In genomic region chr1:22646359-22646758, GRCh38 we compare ENCODE assay signal across 23 cellular contexts. TPM values are rescaled to one million over a fixed set of nuclear protein-coding genes. Genes with fewer than 3 reads are reported as not detected.
DNase-seq lines count a peak whose midpoint lies in the region; ATAC-seq, FAIRE-seq and TF ChIP-seq lines count a peak whose summit lies in the region.
"Had no signal": no experiment of that assay in that cellular context is flagged by ENCODE, and none has a peak within 500 bp of the region (broad histone marks: within the 10 kb centered on the region; RNA-seq: fewer than 3 reads in every experiment).

No MANE protein-coding gene starts in this region.

- H3K4me3 ChIP-seq in fibroblast of pulmonary artery (replicated peaks; ENCODE audit: low read depth, low read length): no peak overlapping the region
- peak overlapping the region; percentile 15 for H3K4me3 ChIP-seq in psoas muscle

- no peaks in the 10 kb centered on the region for H3K36me3 ChIP-seq in psoas muscle (ENCODE audit: insufficient read depth in 1 of 2, low read depth in 1 of 2)
- H3K36me3 ChIP-seq: BE2C had no signal

- no peak overlapping the region for H3K27ac ChIP-seq in psoas muscle

- no peaks in the 10 kb centered on the region for H3K36me3 Mint-ChIP-seq in activated naive CD8-positive, alpha-beta T cell treated with anti-CD3 and anti-CD28 coated beads, Interleukin-2, amount 50 U/mL, for 24 hours (ENCODE audit: low read depth)

- no peak for TF ChIP-seq CTCF in fibroblast of pulmonary artery (IDR thresholded peaks at IDR 0.05; ENCODE audit: low read length, missing control alignments)
- TF ChIP-seq CTCF in psoas muscle (IDR thresholded peaks at IDR 0.05): no peak

- intact Hi-C loops in psoas muscle (cut with DNase I): no loop called here

- no peaks in the 10 kb centered on the region for H3K4me1 Mint-ChIP-seq in activated naive CD8-positive, alpha-beta T cell treated with anti-CD3 and anti-CD28 coated beads, Interleukin-2, amount 50 U/mL, for 24 hours

- no peak overlapping the region for H3K27ac Mint-ChIP-seq in activated naive CD8-positive, alpha-beta T cell treated with anti-CD3 and anti-CD28 coated beads, Interleukin-2, amount 50 U/mL, for 24 hours
- H3K27ac Mint-ChIP-seq: CD4-positive, alpha-beta T cell had no signal

- no peaks in the 10 kb centered on the region for H3K9me3 Mint-ChIP-seq in activated naive CD8-positive, alpha-beta T cell treated with anti-CD3 and anti-CD28 coated beads, Interleukin-2, amount 50 U/mL, for 24 hours
- H3K9me3 Mint-ChIP-seq: CD4-positive, alpha-beta T cell had no signal

- peaks cover 7% of the 10 kb centered on the region for H3K27me3 Mint-ChIP-seq in activated naive CD8-positive, alpha-beta T cell treated with anti-CD3 and anti-CD28 coated beads, Interleukin-2, amount 50 U/mL, for 24 hours

- peak; percentile 58 for DNase-seq in CD1c-positive myeloid dendritic cell (ENCODE audit: extremely low spot score)
- DNase-seq in amniotic epithelial cell (ENCODE audit: low read depth): peak; percentile 7
- DNase-seq in fibroblast of pulmonary artery (ENCODE audit: low read depth): peak; percentile 6
- no peak for DNase-seq in psoas muscle
- no peak for DNase-seq in activated naive CD8-positive, alpha-beta T cell treated with anti-CD3 and anti-CD28 coated beads, Interleukin-2, amount 50 U/mL, for 24 hours
- no peak for DNase-seq in urothelium cell line (ENCODE audit: low spot score)
- no peak for DNase-seq in NK-92 treated with Interleukin-12 subunit alpha and Interleukin-12 subunit beta, amount 100 ng/mL, for 24 hours (lab: John Stamatoyannopoulos, UW)
- DNase-seq: BE2C; Caco-2; CD4-positive, alpha-beta T cell; GDM1; MM.1S; NCI-H1092 treated with DMSO at 0.1 percent for 48 hours; NCI-H146; NCI-H2029 treated with DMSO at 0.1 percent for 48 hours; NCI-H2171; NCI-H526 had no signal

- H3K27me3 ChIP-seq in psoas muscle (ENCODE audit: insufficient read depth in 3 of 3, low read length in 2 of 3): no peaks in the 10 kb centered on the region
- H3K27me3 ChIP-seq: BE2C had no signal

- no peak overlapping the region for H3K4me3 Mint-ChIP-seq in activated naive CD8-positive, alpha-beta T cell treated with anti-CD3 and anti-CD28 coated beads, Interleukin-2, amount 50 U/mL, for 24 hours
- H3K4me3 Mint-ChIP-seq: CD4-positive, alpha-beta T cell had no signal

- whole genome bisulfite sequencing in psoas muscle, 3 donors: 0 to 99% (median 0%) methylated on average over 1 of the region's 1 CpG

- no peaks in the 10 kb centered on the region for H3K4me1 ChIP-seq in psoas muscle
- H3K4me1 ChIP-seq: BE2C, Caco-2 had no signal

- no peak for ATAC-seq in psoas muscle
- ATAC-seq in GM18517 (IDR thresholded peaks at IDR 0.05; ENCODE audit: unreplicated experiment): no peak
- no peak for ATAC-seq in activated naive CD8-positive, alpha-beta T cell treated with anti-CD3 and anti-CD28 coated beads, Interleukin-2, amount 50 U/mL, for 24 hours
- ATAC-seq: Panc1 had no signal

- no peak for FAIRE-seq in urothelium cell line (lab: Jason Lieb, UNC)
- FAIRE-seq: GM19239 had no signal

- no peaks in the 10 kb centered on the region for H3K9me3 ChIP-seq in psoas muscle
- H3K9me3 ChIP-seq: BE2C, Caco-2 had no signal

RNA-seq across cellular contexts. Expression of gene C1QC, which starts 2.9 kb away (rescaled TPM):
- 10 to 100 TPM; 24.2 to 39.1 (median 32.3) TPM for total RNA-seq in psoas muscle
- polyA plus RNA-seq in psoas muscle: 10 to 100 TPM in 2 of 3 donors, 1 to 10 TPM in 1; 8.7 to 23.1 (median 10.4) TPM
- total RNA-seq: A172; Caco-2; CD4-positive, alpha-beta T cell; H4; LHCN-M2 had no signal

RNA-seq across cellular contexts. Expression of gene C1QB, which starts 6.7 kb away (rescaled TPM):
- total RNA-seq in psoas muscle: 10 to 100 TPM; 22.6 to 47.6 (median 30.0) TPM
- polyA plus RNA-seq in psoas muscle: 10 to 100 TPM; 14.8 to 38.2 (median 16.3) TPM
- total RNA-seq: A172; Caco-2; CD4-positive, alpha-beta T cell; H4; LHCN-M2 had no signal

RNA-seq across cellular contexts. Expression of gene C1QA, which starts 9.9 kb away (rescaled TPM):
- total RNA-seq in psoas muscle: 10 to 100 TPM; 18.7 to 36.8 (median 33.9) TPM
- polyA plus RNA-seq in psoas muscle: 10 to 100 TPM; 15.8 to 29.9 (median 16.2) TPM
- total RNA-seq: A172; Caco-2; CD4-positive, alpha-beta T cell; H4; LHCN-M2 had no signal

Comparison
In these comparisons a context has a peak if more than half of its experiments do, and no peak if none do; other contexts are left out.
1. DNase-seq: peak in CD1c-positive myeloid dendritic cell (single experiment), amniotic epithelial cell (single experiment) and fibroblast of pulmonary artery (single experiment); none in psoas muscle (0 of 2), activated naive CD8-positive, alpha-beta T cell treated with anti-CD3 and anti-CD28 coated beads, Interleukin-2, amount 50 U/mL, for 24 hours (single experiment), urothelium cell line (single experiment) and NK-92 treated with Interleukin-12 subunit alpha and Interleukin-12 subunit beta, amount 100 ng/mL, for 24 hours (single experiment).